4 cellular contexts compared by ENCODE assay signal in genomic region chr7:143765672-143766071, GRCh38. TPM values are rescaled to one million over a fixed set of nuclear protein-coding genes. Genes with fewer than 3 reads are reported as not detected.
"Had no signal": no experiment of that assay in that cellular context is flagged by ENCODE, and none has a peak within 500 bp of the region (broad histone marks: within the 10 kb centered on the region; RNA-seq: fewer than 3 reads in every experiment).

No MANE protein-coding gene starts in this region.

RNA-seq across cellular contexts. Expression of gene CTAGE6, which starts 8.2 kb away (rescaled TPM):
- total RNA-seq: activated T-helper 1 cell treated with anti-CD3 and anti-CD28 coated beads, Interleukin-12 subunit alpha, Interleukin-12 subunit beta, Interleukin-2, Interleukin-4 antibody, amounts not matched to agents 30 ng/mL and 10 ng/mL and 1 ng/mL, durations not matched to agents 14 hours and 24 hours and 36 hours; cardiac muscle cell; endodermal cell had no signal
- polyA plus RNA-seq: cardiac muscle cell, urinary bladder had no signal
